In genomic region chr2:76174505-76174904, GRCh38 we compare ENCODE assay signal across 11 cellular contexts.
"Had no signal": no experiment of that assay in that cellular context is flagged by ENCODE, and none has a peak within 500 bp of the region (broad histone marks: within the 10 kb centered on the region; RNA-seq: fewer than 3 reads in every experiment).

No MANE protein-coding gene starts in this region.

- H3K4me2 ChIP-seq: GM23338 had no signal

- FAIRE-seq: H1, H54 had no signal

- ATAC-seq: GM23338, HCT116 had no signal

- H3K4me1 ChIP-seq: HAP-1 had no signal

- H3K36me3 ChIP-seq: HAP-1 had no signal

- H3K27ac Mint-ChIP-seq: GM23338, H9, HFFc6 had no signal

- H3K4me3 Mint-ChIP-seq: GM23338, H9, HFFc6 had no signal

- H2AFZ ChIP-seq: GM23248, GM23338 had no signal

- H3K9me3 ChIP-seq: HAP-1 had no signal

- DNase-seq: GM23248, GOT3, H7, H9, HCEC 1CT, HFFc6 had no signal

- H3K27ac ChIP-seq: GM23248 had no signal

- H3K4me3 ChIP-seq: GM23248, GM23338, HAP-1 had no signal

- H3K9ac ChIP-seq: GM23248 had no signal

- H3K4me1 Mint-ChIP-seq: GM23338, H9 had no signal
